ENCODE assay signal across 2 cellular contexts in the genomic region with DNA sequence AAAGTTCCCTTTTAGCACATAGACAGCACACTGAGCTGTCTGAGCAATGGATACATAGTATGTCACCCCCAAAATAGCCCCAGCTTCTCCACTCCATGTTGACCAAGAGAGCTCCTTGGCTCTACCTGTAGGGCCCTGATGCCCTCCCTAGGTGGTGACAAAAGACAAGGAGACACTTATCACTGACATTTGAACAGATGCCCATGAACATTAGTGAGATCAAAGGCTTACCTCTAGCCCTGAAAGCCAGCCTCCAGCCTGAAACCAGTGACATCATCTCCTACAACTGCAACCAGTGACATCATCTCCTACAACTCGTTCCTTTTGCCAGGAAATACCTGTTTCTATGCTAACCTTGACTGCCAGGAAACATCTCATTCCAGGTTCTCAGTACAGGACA.
TF ChIP-seq lines count a peak whose summit lies in the region.

No MANE protein-coding gene starts in this region.

TF ChIP-seq in GM12878, 131 proteins besides CTCF, POLR2A, EP300 and RAD21 (continued from another document):
- TF ChIP-seq CREB1 (IDR thresholded peaks at IDR 0.05; ENCODE audit: low read depth) (peak; percentile 79), CREM (IDR thresholded peaks at IDR 0.05; ENCODE audit: low read depth) (peak; percentile 46; the same call in 1 of the 2 replicates), ZNF217 (IDR thresholded peaks at IDR 0.05) (no peak), ATF7 (IDR thresholded peaks at IDR 0.05; ENCODE audit: low read depth) (peak; percentile 86), KLF5 (IDR thresholded peaks at IDR 0.05; ENCODE audit: partially characterized antibody) (no peak), SMAD1 (IDR thresholded peaks at IDR 0.05; ENCODE audit: low read depth, partially characterized antibody) (no peak), RFX5 (IDR thresholded peaks at IDR 0.05; ENCODE audit: low read depth, low read length) (no peak), ETV6 (conservative IDR thresholded peaks at IDR 0.05 in 1 of 2, IDR thresholded peaks at IDR 0.05 in 1 of 2; ENCODE audit: borderline replicate concordance in 1 of 2, low read depth in 1 of 2) (0 out of 4 replicates have a peak, but pooled peaks of 1 of the 2 experiments have one; percentile 36)
- TF ChIP-seq, protein P1, sequence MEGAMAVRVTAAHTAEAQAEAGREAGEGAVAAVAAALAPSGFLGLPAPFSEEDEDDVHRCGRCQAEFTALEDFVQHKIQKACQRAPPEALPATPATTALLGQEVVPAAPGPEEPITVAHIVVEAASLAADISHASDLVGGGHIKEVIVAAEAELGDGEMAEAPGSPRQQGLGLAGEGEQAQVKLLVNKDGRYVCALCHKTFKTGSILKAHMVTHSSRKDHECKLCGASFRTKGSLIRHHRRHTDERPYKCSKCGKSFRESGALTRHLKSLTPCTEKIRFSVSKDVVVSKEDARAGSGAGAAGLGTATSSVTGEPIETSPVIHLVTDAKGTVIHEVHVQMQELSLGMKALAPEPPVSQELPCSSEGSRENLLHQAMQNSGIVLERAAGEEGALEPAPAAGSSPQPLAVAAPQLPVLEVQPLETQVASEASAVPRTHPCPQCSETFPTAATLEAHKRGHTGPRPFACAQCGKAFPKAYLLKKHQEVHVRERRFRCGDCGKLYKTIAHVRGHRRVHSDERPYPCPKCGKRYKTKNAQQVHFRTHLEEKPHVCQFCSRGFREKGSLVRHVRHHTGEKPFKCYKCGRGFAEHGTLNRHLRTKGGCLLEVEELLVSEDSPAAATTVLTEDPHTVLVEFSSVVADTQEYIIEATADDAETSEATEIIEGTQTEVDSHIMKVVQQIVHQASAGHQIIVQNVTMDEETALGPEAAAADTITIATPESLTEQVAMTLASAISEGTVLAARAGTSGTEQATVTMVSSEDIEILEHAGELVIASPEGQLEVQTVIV (IDR thresholded peaks at IDR 0.05; ENCODE audit: borderline replicate concordance, partially characterized antibody): no peak

TF ChIP-seq in WTC11, 78 proteins besides CTCF, POLR2A, EP300 and RAD21 (continued from another document):
- TF ChIP-seq, protein P2, sequence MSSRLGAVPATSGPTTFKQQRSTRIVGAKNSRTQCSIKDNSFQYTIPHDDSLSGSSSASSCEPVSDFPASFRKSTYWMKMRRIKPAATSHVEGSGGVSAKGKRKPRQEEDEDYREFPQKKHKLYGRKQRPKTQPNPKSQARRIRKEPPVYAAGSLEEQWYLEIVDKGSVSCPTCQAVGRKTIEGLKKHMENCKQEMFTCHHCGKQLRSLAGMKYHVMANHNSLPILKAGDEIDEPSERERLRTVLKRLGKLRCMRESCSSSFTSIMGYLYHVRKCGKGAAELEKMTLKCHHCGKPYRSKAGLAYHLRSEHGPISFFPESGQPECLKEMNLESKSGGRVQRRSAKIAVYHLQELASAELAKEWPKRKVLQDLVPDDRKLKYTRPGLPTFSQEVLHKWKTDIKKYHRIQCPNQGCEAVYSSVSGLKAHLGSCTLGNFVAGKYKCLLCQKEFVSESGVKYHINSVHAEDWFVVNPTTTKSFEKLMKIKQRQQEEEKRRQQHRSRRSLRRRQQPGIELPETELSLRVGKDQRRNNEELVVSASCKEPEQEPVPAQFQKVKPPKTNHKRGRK (CRISPR knock-in tag; IDR thresholded peaks at IDR 0.05; ENCODE audit: borderline replicate concordance): no peak
- TF ChIP-seq HMGA2 (CRISPR knock-in tag; IDR thresholded peaks at IDR 0.05) (no peak), GTF2I (CRISPR knock-in tag; conservative IDR thresholded peaks at IDR 0.05) (no peak), SOX15 (CRISPR knock-in tag; IDR thresholded peaks at IDR 0.05) (no peak)
- TF ChIP-seq, protein P3, sequence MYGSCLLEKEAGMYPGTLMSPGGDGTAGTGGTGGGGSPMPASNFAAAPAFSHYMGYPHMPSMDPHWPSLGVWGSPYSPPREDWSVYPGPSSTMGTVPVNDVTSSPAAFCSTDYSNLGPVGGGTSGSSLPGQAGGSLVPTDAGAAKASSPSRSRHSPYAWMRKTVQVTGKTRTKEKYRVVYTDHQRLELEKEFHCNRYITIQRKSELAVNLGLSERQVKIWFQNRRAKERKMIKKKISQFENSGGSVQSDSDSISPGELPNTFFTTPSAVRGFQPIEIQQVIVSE (CRISPR knock-in tag; IDR thresholded peaks at IDR 0.05; ENCODE audit: borderline replicate concordance): no peak
- TF ChIP-seq, protein P4, sequence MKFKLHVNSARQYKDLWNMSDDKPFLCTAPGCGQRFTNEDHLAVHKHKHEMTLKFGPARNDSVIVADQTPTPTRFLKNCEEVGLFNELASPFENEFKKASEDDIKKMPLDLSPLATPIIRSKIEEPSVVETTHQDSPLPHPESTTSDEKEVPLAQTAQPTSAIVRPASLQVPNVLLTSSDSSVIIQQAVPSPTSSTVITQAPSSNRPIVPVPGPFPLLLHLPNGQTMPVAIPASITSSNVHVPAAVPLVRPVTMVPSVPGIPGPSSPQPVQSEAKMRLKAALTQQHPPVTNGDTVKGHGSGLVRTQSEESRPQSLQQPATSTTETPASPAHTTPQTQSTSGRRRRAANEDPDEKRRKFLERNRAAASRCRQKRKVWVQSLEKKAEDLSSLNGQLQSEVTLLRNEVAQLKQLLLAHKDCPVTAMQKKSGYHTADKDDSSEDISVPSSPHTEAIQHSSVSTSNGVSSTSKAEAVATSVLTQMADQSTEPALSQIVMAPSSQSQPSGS (CRISPR knock-in tag; IDR thresholded peaks at IDR 0.05; ENCODE audit: borderline replicate concordance, low read depth): no peak
- TF ChIP-seq, protein P5, sequence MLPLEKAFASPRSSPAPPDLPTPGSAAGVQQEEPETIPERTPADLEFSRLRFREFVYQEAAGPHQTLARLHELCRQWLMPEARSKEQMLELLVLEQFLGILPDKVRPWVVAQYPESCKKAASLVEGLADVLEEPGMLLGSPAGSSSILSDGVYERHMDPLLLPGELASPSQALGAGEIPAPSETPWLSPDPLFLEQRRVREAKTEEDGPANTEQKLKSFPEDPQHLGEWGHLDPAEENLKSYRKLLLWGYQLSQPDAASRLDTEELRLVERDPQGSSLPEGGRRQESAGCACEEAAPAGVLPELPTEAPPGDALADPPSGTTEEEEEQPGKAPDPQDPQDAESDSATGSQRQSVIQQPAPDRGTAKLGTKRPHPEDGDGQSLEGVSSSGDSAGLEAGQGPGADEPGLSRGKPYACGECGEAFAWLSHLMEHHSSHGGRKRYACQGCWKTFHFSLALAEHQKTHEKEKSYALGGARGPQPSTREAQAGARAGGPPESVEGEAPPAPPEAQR (CRISPR knock-in tag; IDR thresholded peaks at IDR 0.05): no peak
